8 cellular contexts compared by ENCODE assay signal in the genomic region with DNA sequence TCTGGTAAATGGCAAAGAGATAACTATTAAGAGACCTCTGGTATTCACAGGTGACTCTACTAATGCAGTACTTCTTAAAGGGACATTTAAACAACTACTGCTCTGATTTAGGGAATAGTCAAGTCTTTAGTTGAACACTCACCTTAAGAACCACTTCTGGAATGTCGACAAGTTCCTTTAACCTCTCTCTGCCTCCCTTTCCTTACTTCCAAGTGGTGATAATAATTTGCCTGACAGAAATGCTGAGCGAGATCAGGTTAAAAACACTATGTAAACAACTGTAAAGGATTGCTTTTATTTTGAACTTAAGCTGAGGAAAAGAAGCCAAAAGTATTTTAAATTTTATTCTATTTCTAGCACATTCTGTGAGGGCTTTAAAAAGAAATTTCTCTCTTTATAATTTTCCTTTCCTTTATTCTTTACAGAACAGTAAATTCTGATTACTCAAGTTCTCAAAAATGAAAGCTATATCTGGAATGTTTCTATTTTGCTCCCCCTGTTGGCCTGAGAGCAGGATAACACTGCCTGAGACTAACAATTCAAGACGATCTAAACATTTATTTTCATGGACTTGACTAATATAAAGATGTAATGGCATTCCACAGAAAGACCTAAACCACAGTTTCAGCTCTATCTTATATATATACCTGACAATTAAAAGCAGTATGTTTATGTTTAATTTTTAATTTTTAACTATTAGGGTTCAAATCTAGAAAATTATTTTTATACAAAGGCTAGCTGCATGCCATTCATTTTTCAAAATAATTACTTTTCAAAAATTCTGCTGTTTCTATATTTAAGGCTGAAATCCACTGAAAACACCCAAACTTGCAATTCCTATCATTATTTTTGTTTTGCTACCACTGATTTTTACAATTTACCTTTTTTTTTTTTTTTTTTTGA. TPM values are rescaled to one million over a fixed set of nuclear protein-coding genes. Genes with fewer than 3 reads are reported as not detected.
DNase-seq lines count a peak whose midpoint lies in the region; ATAC-seq and TF ChIP-seq lines count a peak whose summit lies in the region.

No MANE protein-coding gene starts in this region.

- H3K36me3 ChIP-seq in WERI-Rb-1, result peaks cover 42% of the 10 kb centered on the region
- H3K36me3 ChIP-seq in prostate gland, result no peaks in the 10 kb centered on the region

- DNase-seq in ACHN (peak; percentile 87), GM04504 (ENCODE audit: low read depth) (peak; percentile 38), NCI-H2081 treated with DMSO at 0.1 percent for 48 hours (lab: John Stamatoyannopoulos, UW) (peak; percentile 33), WERI-Rb-1 (no peak), germinal center (ENCODE audit: low spot score) (peak; percentile 43), prostate gland (ENCODE audit: low spot score) (peak; percentile 16), T-helper 9 cell (no peak)

- TF ChIP-seq CTCF in WERI-Rb-1 (IDR thresholded peaks at IDR 0.05; ENCODE audit: low read depth, low read length), result peak; percentile 28; the same call in 1 of the 2 replicates
- TF ChIP-seq CTCF in prostate gland (IDR thresholded peaks at IDR 0.05), result peak; percentile 45 to 91 (median 84)

- H3K27ac ChIP-seq in WERI-Rb-1 (no peak overlapping the region), prostate gland (peak overlapping the region; percentile 70 to 75)

- in situ Hi-C loops in ACHN (cut with HindIII; ENCODE audit: low pct_ligation_motif_present, low pct_unique_long_range_greater_than_20kb, low sequenced_read_pairs), result no loop called here

- H3K4me1 ChIP-seq in prostate gland (replicated peaks), result no peaks in the 10 kb centered on the region

- intact Hi-C loops in prostate gland (cut with DNase I), result loop anchor here (2.0 to 10.0 kb wide), 2 partner anchors 73 to 117 kb away; no protein-coding TSS in a partner anchor

- H3K4me3 ChIP-seq in WERI-Rb-1 (ENCODE audit: low read depth, low read length) (no peak overlapping the region), prostate gland (no peak overlapping the region)

- H3K27me3 ChIP-seq in WERI-Rb-1 (ENCODE audit: insufficient read depth, low read depth, severe bottlenecking) (no peaks in the 10 kb centered on the region), prostate gland (replicated peaks; ENCODE audit: insufficient read depth) (no peaks in the 10 kb centered on the region)

- ATAC-seq in GM21825 (IDR thresholded peaks at IDR 0.05; ENCODE audit: unreplicated experiment), result no peak

- WGBS in prostate gland, result 7% methylated on average over 3 of the region's 3 CpGs

- H3K9me3 ChIP-seq in WERI-Rb-1 (ENCODE audit: severe bottlenecking), result no peaks in the 10 kb centered on the region
- no peaks in the 10 kb centered on the region for H3K9me3 ChIP-seq in prostate gland

- TF ChIP-seq POLR2A in prostate gland (IDR thresholded peaks at IDR 0.05), result no peak

RNA-seq across cellular contexts. Expression of gene ZCCHC8, which starts 29.2 kb away (rescaled TPM):
- total RNA-seq in prostate gland, result 10 to 100 TPM; 17.3 to 20.1 TPM

RNA-seq across cellular contexts. Expression of gene CLIP1, which starts 49.1 kb away (rescaled TPM):
- 10 to 100 TPM; 59.9 to 84.1 TPM for total RNA-seq in prostate gland

RNA-seq across cellular contexts. Expression of gene RSRC2, which starts 55.2 kb away (rescaled TPM):
- 10 to 100 TPM; 53.0 to 61.9 TPM for total RNA-seq in prostate gland

RNA-seq across cellular contexts. Expression of gene KNTC1, which starts 55.5 kb away (rescaled TPM):
- 10 to 100 TPM; 10.8 to 28.6 TPM for total RNA-seq in prostate gland

Comparison
In these comparisons a context has a peak if more than half of its experiments do, and no peak if none do; other contexts are left out.
1. DNase-seq: peak in ACHN (single experiment), GM04504 (single experiment), NCI-H2081 treated with DMSO at 0.1 percent for 48 hours (single experiment), germinal center (single experiment) and prostate gland (single experiment); none in WERI-Rb-1 (single experiment) and T-helper 9 cell (single experiment).